In genomic region chr12:58069268-58069967, GRCh38 we compare ENCODE assay signal across 17 cellular contexts.
DNase-seq lines count a peak whose midpoint lies in the region; ATAC-seq, FAIRE-seq and TF ChIP-seq lines count a peak whose summit lies in the region.
"Had no signal": no experiment of that assay in that cellular context is flagged by ENCODE, and none has a peak within 500 bp of the region (broad histone marks: within the 10 kb centered on the region; RNA-seq: fewer than 3 reads in every experiment).

No MANE protein-coding gene starts in this region.

- H4K20me1 ChIP-seq in IMR-90 (ENCODE audit: insufficient read depth, low read length) = no peaks in the 10 kb centered on the region

- H3K4me3 ChIP-seq in AG09309 (ENCODE audit: control insufficient read depth, low read depth, low read length) (no peak overlapping the region), IMR-90 (ENCODE audit: insufficient read depth, low read depth, low read length) (no peak overlapping the region), cardiac fibroblast (replicated peaks in 1 of 2; ENCODE audit: low read depth in 2 of 2, low read length in 2 of 2) (no peak overlapping the region)
- H3K4me3 ChIP-seq: adrenal gland had no signal

- POLR2A ChIA-PET in IMR-90 (lab: Charles Lee; ENCODE audit: unreplicated experiment) = no interaction called here

- no peak overlapping the region for H2AK9ac ChIP-seq in IMR-90 (replicated peaks; ENCODE audit: low read depth, low read length, poor library complexity)

- no peak for FAIRE-seq in GM19239 (lab: Jason Lieb, UNC)

- H3K27ac ChIP-seq in IMR-90 (ENCODE audit: insufficient read depth, low read length) = peak overlapping the region; percentile 98; the same call in 1 of the 2 replicates
- H3K27ac ChIP-seq: adrenal gland, KMS-11, RWPE1, VCaP had no signal

- no peaks in the 10 kb centered on the region for H3K36me3 ChIP-seq in IMR-90 (ENCODE audit: control insufficient read depth, insufficient read depth, low read length)
- H3K36me3 ChIP-seq: adrenal gland had no signal

- dilution Hi-C loops in IMR-90 (cut with HindIII; ENCODE audit: low sequenced_read_pairs, unreplicated experiment) = no loop called here

- H3K9ac ChIP-seq in IMR-90 (ENCODE audit: low read depth, low read length) = no peak overlapping the region; the same call in 1 of the 2 replicates
- H3K9ac ChIP-seq: KMS-11 had no signal

- H3K4me1 ChIP-seq in IMR-90 (ENCODE audit: control insufficient read depth, insufficient read depth, low read length) = peaks cover 9% of the 10 kb centered on the region; the same call in 1 of the 2 replicates
- H3K4me1 ChIP-seq: adrenal gland had no signal

- no peak overlapping the region for H2BK15ac ChIP-seq in IMR-90 (ENCODE audit: low read depth, low read length)

- WGBS in IMR-90 (ENCODE audit: extremely low coverage in 2 of 2, insufficient read length in 1 of 2), 2 experiments = no CpG with 5 or more reads among the region's 2 CpGs

- no peaks in the 10 kb centered on the region for H3K9me3 ChIP-seq in IMR-90 (ENCODE audit: control insufficient read depth, insufficient read depth, low read length)
- H3K9me3 ChIP-seq: adrenal gland had no signal

- H3K4ac ChIP-seq in IMR-90 (ENCODE audit: low read depth, low read length) = no peak overlapping the region

- no peak overlapping the region for H3K14ac ChIP-seq in IMR-90 (replicated peaks; ENCODE audit: low read depth, low read length)

- TF ChIP-seq POLR2A in IMR-90 (IDR thresholded peaks at IDR 0.05; ENCODE audit: low read depth, low read length) = no peak

- no peak overlapping the region for H3K56ac ChIP-seq in IMR-90 (ENCODE audit: extremely low read depth, insufficient read depth, low read length)

- no peak overlapping the region for H2BK5ac ChIP-seq in IMR-90 (ENCODE audit: low read depth, low read length, poor library complexity, severe bottlenecking)

- H3K18ac ChIP-seq in IMR-90 (ENCODE audit: low read depth, low read length) = peak overlapping the region; percentile 91; the same call in 1 of the 2 replicates

- no peak for TF ChIP-seq RAD21 in IMR-90 (IDR thresholded peaks at IDR 0.05; ENCODE audit: low read length)

- DNase-seq in AG09309 (ENCODE audit: low read depth) (peak; percentile 1), IMR-90 (peak; percentile 44), cardiac fibroblast (ENCODE audit: low read depth in 2 of 2) (peak; percentile 11 to 55), iris pigment epithelial cell (ENCODE audit: low read depth) (peak; percentile 88), GM19239 (ENCODE audit: insufficient read length, low spot score) (no peak), 8988T (no peak), NCI-H345 (lab: John Stamatoyannopoulos, UW) (no peak), DMS53 (lab: John Stamatoyannopoulos, UW) (no peak)
- DNase-seq: activated CD8-positive, alpha-beta T cell treated with anti-CD3 and anti-CD28 coated beads for 36 hours; adrenal gland; left cardiac atrium; NCI-H2029 treated with DMSO at 0.1 percent for 48 hours; NCI-H82; T-cell had no signal

- peak; percentile 77 for ATAC-seq in IMR-90 (ENCODE audit: low read depth)
- ATAC-seq: activated CD8-positive, alpha-beta T cell treated with anti-CD3 and anti-CD28 coated beads for 36 hours; left cardiac atrium; T-cell had no signal

- no peak overlapping the region for H2AK5ac ChIP-seq in IMR-90 (ENCODE audit: low read depth, low read length)

- H3K9me1 ChIP-seq in IMR-90 (ENCODE audit: insufficient read depth, low read length) = no peaks in the 10 kb centered on the region

- 0 out of 2 replicates have a peak overlapping the region, but pooled peaks have one; percentile 9 for H3K4me2 ChIP-seq in IMR-90 (ENCODE audit: low read depth, low read length)
- H3K4me2 ChIP-seq: KMS-11 had no signal

- H3K79me1 ChIP-seq in IMR-90 (ENCODE audit: low read depth in 1 of 2, low read length in 2 of 2) = no peaks in the 10 kb centered on the region

- H4K8ac ChIP-seq in IMR-90 (ENCODE audit: low read depth in 2 of 2, low read length in 2 of 2) = 0 out of 4 replicates have a peak overlapping the region, but pooled peaks of 1 of the 2 experiments have one; percentile 16

- no peak for TF ChIP-seq CTCF in AG09309 (IDR thresholded peaks at IDR 0.05; ENCODE audit: control insufficient read depth, insufficient read depth, low read depth, low read length, missing control alignments)
- no peak for TF ChIP-seq CTCF in IMR-90 (conservative IDR thresholded peaks at IDR 0.05; ENCODE audit: low read depth, low read length)
- no peak for TF ChIP-seq CTCF in cardiac fibroblast (IDR thresholded peaks at IDR 0.05; ENCODE audit: low read depth, low read length)

- CTCF ChIA-PET in IMR-90 (lab: Yijun Ruan, JAX) = no interaction called here

- intact Hi-C loops in IMR-90 (cut with micrococcal nuclease) = no loop called here

- H3K27me3 ChIP-seq in IMR-90 (ENCODE audit: control insufficient read depth, insufficient read depth, low read length) = no peaks in the 10 kb centered on the region; the same call in 1 of the 2 replicates
- H3K27me3 ChIP-seq: adrenal gland had no signal

- no peak overlapping the region; the same call in 1 of the 2 replicates for H4K91ac ChIP-seq in IMR-90 (ENCODE audit: insufficient read depth, low read depth, low read length)

- H3K23ac ChIP-seq in IMR-90 (ENCODE audit: low read depth, low read length) = no peak overlapping the region

- no peak overlapping the region for H2AFZ ChIP-seq in IMR-90 (replicated peaks; ENCODE audit: low read length, poor library complexity)

- in situ Hi-C loops in IMR-90 (cut with MboI; ENCODE audit: low sequenced_read_pairs) = no loop called here

- H4K5ac ChIP-seq in IMR-90 (ENCODE audit: low read depth, low read length) = peak overlapping the region; percentile 90; the same call in 1 of the 2 replicates

- BruUV-seq in IMR-90 (replicated peaks; lab: Mats Ljungman, UMichigan) = no TSS peak

- H2BK120ac ChIP-seq in IMR-90 (ENCODE audit: low read depth, low read length) = no peak overlapping the region

- H2BK20ac ChIP-seq in IMR-90 (ENCODE audit: low read depth, low read length) = no peak overlapping the region

TF ChIP-seq in IMR-90, 13 proteins besides CTCF, POLR2A, EP300 and RAD21:
- no peak for TF ChIP-seq ELK1 (IDR thresholded peaks at IDR 0.05; ENCODE audit: borderline replicate concordance, low read depth, low read length)
- no peak for TF ChIP-seq SMC3 (IDR thresholded peaks at IDR 0.05; ENCODE audit: low read depth, low read length)
- TF ChIP-seq CHD1 (IDR thresholded peaks at IDR 0.05; ENCODE audit: low read depth, low read length) = no peak
- TF ChIP-seq MAZ (IDR thresholded peaks at IDR 0.05; ENCODE audit: borderline replicate concordance, low read depth, low read length) = no peak
- TF ChIP-seq USF2 (IDR thresholded peaks at IDR 0.05; ENCODE audit: low read depth, low read length) = no peak
- TF ChIP-seq NFE2L2 (IDR thresholded peaks at IDR 0.05; ENCODE audit: low read depth, low read length) = no peak
- TF ChIP-seq RFX5 (IDR thresholded peaks at IDR 0.05; ENCODE audit: low read depth, low read length) = no peak
- no peak for TF ChIP-seq FOS (IDR thresholded peaks at IDR 0.05; ENCODE audit: low read depth, low read length)
- no peak for TF ChIP-seq CEBPB (IDR thresholded peaks at IDR 0.05; ENCODE audit: low read depth, low read length)

Comparison
In these comparisons a context has a peak if more than half of its experiments do, and no peak if none do; other contexts are left out.
1. DNase-seq: peak in AG09309 (single experiment), IMR-90 (single experiment), cardiac fibroblast (2 of 2) and iris pigment epithelial cell (single experiment); none in GM19239 (single experiment), 8988T (single experiment), NCI-H345 (single experiment) and DMS53 (single experiment).